In the genomic region with DNA sequence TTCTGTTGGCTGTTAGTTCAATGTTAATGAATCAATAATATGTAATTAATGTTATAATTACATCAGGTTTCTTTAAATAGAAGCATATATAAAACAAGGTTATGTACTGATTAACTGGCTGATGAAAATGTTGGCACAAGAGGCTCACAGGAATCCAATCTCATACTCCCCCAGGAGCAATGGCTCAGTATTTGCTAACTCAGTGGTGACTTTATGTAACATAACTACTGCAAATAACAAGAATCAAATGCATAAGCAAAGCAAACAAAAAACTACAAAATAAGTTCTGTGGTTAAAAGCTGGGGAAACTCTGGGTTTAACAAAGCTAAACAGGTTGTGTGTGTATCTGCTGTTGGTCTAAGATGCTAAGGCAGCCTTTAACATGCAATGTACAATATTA, we compare ENCODE assay signal across 22 cellular contexts.
"Had no signal": no experiment of that assay in that cellular context is flagged by ENCODE, and none has a peak within 500 bp of the region (broad histone marks: within the 10 kb centered on the region; RNA-seq: fewer than 3 reads in every experiment).

No MANE protein-coding gene starts in this region.

- H3K9me3 ChIP-seq: adrenal gland, breast epithelium, gastrocnemius medialis, left ventricle myocardium inferior, right atrium auricular region, suprapubic skin, transverse colon, uterus had no signal

- H3K27me3 Mint-ChIP-seq: activated naive CD4-positive, alpha-beta T cell treated with anti-CD3 and anti-CD28 coated beads, Interleukin-2, amount 50 U/mL, for 24 hours; progenitor cell of endocrine pancreas; stimulated activated naive CD8-positive, alpha-beta T cell treated with anti-CD3 and anti-CD28 coated beads, Interleukin-15, amount 100 ng/mL, for 72 hours had no signal

- ATAC-seq: esophagus mucosa; gastrocnemius medialis; stimulated activated naive CD8-positive, alpha-beta T cell treated with anti-CD3 and anti-CD28 coated beads, Interleukin-15, amount 100 ng/mL, for 72 hours had no signal

- H3K4me1 ChIP-seq: adrenal gland, breast epithelium, gastrocnemius medialis, left ventricle myocardium inferior, right atrium auricular region, suprapubic skin, transverse colon, uterus had no signal

- H3K27ac ChIP-seq: adrenal gland, breast epithelium, gastrocnemius medialis, left ventricle myocardium inferior, right atrium auricular region, suprapubic skin, transverse colon, uterus had no signal

- H3K4me3 ChIP-seq: adrenal gland, breast epithelium, gastrocnemius medialis, left ventricle myocardium inferior, right atrium auricular region, suprapubic skin, transverse colon, uterus had no signal

- H3K27ac Mint-ChIP-seq: activated naive CD4-positive, alpha-beta T cell treated with anti-CD3 and anti-CD28 coated beads, Interleukin-2, amount 50 U/mL, for 24 hours; progenitor cell of endocrine pancreas; stimulated activated naive CD8-positive, alpha-beta T cell treated with anti-CD3 and anti-CD28 coated beads, Interleukin-15, amount 100 ng/mL, for 72 hours; T-helper 2 cell treated with Interferon-gamma antibody and Interleukin-4, amounts not matched to agents 5 μg/mL and 100 μg/mL, for 36 hours had no signal

- H3K36me3 ChIP-seq: breast epithelium, transverse colon, uterus had no signal

- H3K27me3 ChIP-seq: adrenal gland, breast epithelium, gastrocnemius medialis, right atrium auricular region, suprapubic skin, transverse colon, uterus had no signal

- H3K4me1 Mint-ChIP-seq: activated naive CD4-positive, alpha-beta T cell treated with anti-CD3 and anti-CD28 coated beads, Interleukin-2, amount 50 U/mL, for 24 hours; stimulated activated naive CD8-positive, alpha-beta T cell treated with anti-CD3 and anti-CD28 coated beads, Interleukin-15, amount 100 ng/mL, for 72 hours had no signal

- H3K9me3 Mint-ChIP-seq: activated naive CD4-positive, alpha-beta T cell treated with anti-CD3 and anti-CD28 coated beads, Interleukin-2, amount 50 U/mL, for 24 hours; stimulated activated naive CD8-positive, alpha-beta T cell treated with anti-CD3 and anti-CD28 coated beads, Interleukin-15, amount 100 ng/mL, for 72 hours had no signal

- H3K4me3 Mint-ChIP-seq: activated naive CD4-positive, alpha-beta T cell treated with anti-CD3 and anti-CD28 coated beads, Interleukin-2, amount 50 U/mL, for 24 hours; stimulated activated naive CD8-positive, alpha-beta T cell treated with anti-CD3 and anti-CD28 coated beads, Interleukin-15, amount 100 ng/mL, for 72 hours; T-helper 2 cell treated with Interferon-gamma antibody and Interleukin-4, amounts not matched to agents 5 μg/mL and 100 μg/mL, for 36 hours had no signal

- DNase-seq: activated CD4-positive, alpha-beta T cell treated with anti-CD3 and anti-CD28 coated beads, Interleukin-2, amount 50 U/mL, for 4 hours; activated gamma-delta T cell; adrenal gland; cerebellar nuclear complex; cortex of kidney; gastrocnemius medialis; kidney; left ventricle myocardium inferior; mammary epithelial cell; small intestine; stimulated activated CD4-positive, alpha-beta T cell treated with anti-CD3 and anti-CD28 coated beads, Interleukin-15, amount 100 ng/mL, for 24 hours; stimulated activated CD4-positive, alpha-beta T cell treated with anti-CD3 and anti-CD28 coated beads, Interleukin-2, amount 100 ng/mL, for 48 hours; stimulated activated naive CD8-positive, alpha-beta T cell treated with anti-CD3 and anti-CD28 coated beads, Interleukin-15, amount 100 ng/mL, for 72 hours; transverse colon; uterus had no signal
